In the genomic region with DNA sequence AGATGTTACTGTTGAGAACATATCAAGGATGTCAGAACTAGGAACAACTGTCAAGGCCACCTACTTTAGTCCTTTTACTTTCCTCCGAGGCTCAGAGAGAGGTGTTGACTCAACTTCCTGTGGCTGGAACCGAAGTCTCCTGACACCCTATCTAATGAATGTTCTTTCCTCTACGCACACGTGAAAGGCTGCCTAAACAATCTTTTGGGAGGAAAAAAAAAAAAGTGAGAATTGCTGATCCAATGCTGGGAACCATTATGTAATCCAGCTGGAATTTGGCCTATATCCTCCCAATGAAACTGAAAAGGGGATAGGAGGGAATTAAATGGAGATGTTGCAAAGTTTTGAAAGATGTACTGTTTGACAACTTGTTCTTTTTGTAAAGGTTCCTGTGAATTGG, we compare ENCODE assay signal across 9 cellular contexts. TPM values are rescaled to one million over a fixed set of nuclear protein-coding genes. Genes with fewer than 3 reads are reported as not detected.
DNase-seq lines count a peak whose midpoint lies in the region; ATAC-seq and TF ChIP-seq lines count a peak whose summit lies in the region.
"Had no signal": no experiment of that assay in that cellular context is flagged by ENCODE, and none has a peak within 500 bp of the region (broad histone marks: within the 10 kb centered on the region; RNA-seq: fewer than 3 reads in every experiment).

No MANE protein-coding gene starts in this region.

- no peak overlapping the region for H3K4me3 ChIP-seq in thoracic aorta
- no peak overlapping the region for H3K4me3 ChIP-seq in neuronal stem cell (ENCODE audit: low read length in 2 of 2)

- H2AK5ac ChIP-seq in neuronal stem cell (ENCODE audit: low read depth, low read length): no peak overlapping the region

- H4K8ac ChIP-seq in neuronal stem cell (ENCODE audit: low read depth, low read length): no peak overlapping the region

- H3K14ac ChIP-seq in neuronal stem cell (ENCODE audit: low read length): no peak overlapping the region

- peak; percentile 43 for DNase-seq in activated CD8-positive, alpha-beta memory T cell treated with anti-CD3 and anti-CD28 coated beads, Interleukin-2, amount 10 ng/mL, durations not matched to agents 7 days and 5 days
- no peak for DNase-seq in activated CD8-positive, alpha-beta memory T cell treated with anti-CD3 and anti-CD28 coated beads, Interleukin-2, amount 50 U/mL, for 4 hours
- no peak for DNase-seq in activated naive CD4-positive, alpha-beta T cell treated with anti-CD3 and anti-CD28 coated beads, Interleukin-2, amount 50 U/mL, for 72 hours (ENCODE audit: low spot score in 2 of 2)
- no peak for DNase-seq in left cardiac atrium
- no peak for DNase-seq in thoracic aorta (ENCODE audit: low spot score)
- DNase-seq in neuronal stem cell (ENCODE audit: low spot score): no peak
- no peak for DNase-seq in foreskin melanocyte
- DNase-seq in UCSD-AML1 (lab: John Stamatoyannopoulos, UW; ENCODE audit: unreplicated experiment): no peak
- DNase-seq: OCI-M1 had no signal

- no peak overlapping the region for H3K4me2 ChIP-seq in neuronal stem cell (ENCODE audit: insufficient read depth, low read length, poor library complexity, severe bottlenecking)

- no peak overlapping the region for H2BK12ac ChIP-seq in neuronal stem cell (ENCODE audit: low read length)

- H3K4me1 Mint-ChIP-seq in activated CD8-positive, alpha-beta memory T cell treated with anti-CD3 and anti-CD28 coated beads, Interleukin-2, amount 10 ng/mL, durations not matched to agents 7 days and 5 days: peaks cover 13% of the 10 kb centered on the region

- H3K27ac ChIP-seq in thoracic aorta (peak overlapping the region; percentile 89 to 93), neuronal stem cell (replicated peaks; ENCODE audit: low read length) (no peak overlapping the region)

- H2BK5ac ChIP-seq in neuronal stem cell (ENCODE audit: low read length): no peak overlapping the region

- TF ChIP-seq CTCF in thoracic aorta (IDR thresholded peaks at IDR 0.05): no peak

- no peaks in the 10 kb centered on the region for H3K36me3 ChIP-seq in thoracic aorta
- H3K36me3 ChIP-seq in neuronal stem cell (replicated peaks in 1 of 2; ENCODE audit: control insufficient read depth in 2 of 2, insufficient read depth in 2 of 2, low read length in 2 of 2): no peaks in the 10 kb centered on the region

- H3K79me1 ChIP-seq in neuronal stem cell (ENCODE audit: low read depth, low read length): no peaks in the 10 kb centered on the region

- CTCF ChIA-PET in activated CD8-positive, alpha-beta memory T cell treated with anti-CD3 and anti-CD28 coated beads, Interleukin-2, amount 10 ng/mL, durations not matched to agents 7 days and 5 days (lab: Charles Lee): interaction anchor here (1.7 kb wide), 1 partner anchor 9 kb away, joined by 4 read pairs; no protein-coding TSS in a partner anchor

- H3K27me3 ChIP-seq in thoracic aorta (replicated peaks; ENCODE audit: insufficient read depth) (no peaks in the 10 kb centered on the region), neuronal stem cell (ENCODE audit: control insufficient read depth in 3 of 3, insufficient read depth in 3 of 3, low read depth in 1 of 3, low read length in 3 of 3) (peaks cover 0 to 36% (median 0%) of the 10 kb centered on the region in 3 experiments)

- no peaks in the 10 kb centered on the region for H3K36me3 Mint-ChIP-seq in activated CD8-positive, alpha-beta memory T cell treated with anti-CD3 and anti-CD28 coated beads, Interleukin-2, amount 10 ng/mL, durations not matched to agents 7 days and 5 days
- H3K36me3 Mint-ChIP-seq in activated naive CD4-positive, alpha-beta T cell treated with anti-CD3 and anti-CD28 coated beads, Interleukin-2, amount 50 U/mL, for 72 hours: no peaks in the 10 kb centered on the region

- H3K9ac ChIP-seq in neuronal stem cell (ENCODE audit: low read depth, low read length, poor library complexity): no peak overlapping the region

- ATAC-seq in activated CD8-positive, alpha-beta memory T cell treated with anti-CD3 and anti-CD28 coated beads, Interleukin-2, amount 10 ng/mL, durations not matched to agents 7 days and 5 days: peak; percentile 86
- peak; percentile 50 to 85 for ATAC-seq in activated naive CD4-positive, alpha-beta T cell treated with anti-CD3 and anti-CD28 coated beads, Interleukin-2, amount 50 U/mL, for 72 hours
- peak; percentile 38 to 81 for ATAC-seq in left cardiac atrium
- peak; percentile 46 for ATAC-seq in thoracic aorta (ENCODE audit: insufficient number of reproducible peaks, low FRiP score, low read depth)

- intact Hi-C loops in left cardiac atrium (cut with DNase I): no loop called here

- no CpG with 5 or more reads among the region's 4 CpGs for WGBS in neuronal stem cell (ENCODE audit: extremely low coverage in 2 of 2, insufficient read length in 2 of 2, insufficient replicate concordance in 1 of 2), 2 donors

- no peak overlapping the region for H2AFZ ChIP-seq in neuronal stem cell (ENCODE audit: low read length)

- H3K4me1 ChIP-seq in thoracic aorta (ENCODE audit: control insufficient read depth in 1 of 2, low read depth in 2 of 2): peaks cover 17 to 85% of the 10 kb centered on the region in 2 donors
- H3K4me1 ChIP-seq in neuronal stem cell (ENCODE audit: control insufficient read depth in 2 of 2, insufficient read depth in 1 of 2, low read depth in 1 of 2, low read length in 2 of 2): no peaks in the 10 kb centered on the region

- no peak overlapping the region for H3K4me3 Mint-ChIP-seq in activated CD8-positive, alpha-beta memory T cell treated with anti-CD3 and anti-CD28 coated beads, Interleukin-2, amount 10 ng/mL, durations not matched to agents 7 days and 5 days

- H3K9me3 Mint-ChIP-seq in activated CD8-positive, alpha-beta memory T cell treated with anti-CD3 and anti-CD28 coated beads, Interleukin-2, amount 10 ng/mL, durations not matched to agents 7 days and 5 days (ENCODE audit: low read depth): no peaks in the 10 kb centered on the region
- H3K9me3 Mint-ChIP-seq in activated naive CD4-positive, alpha-beta T cell treated with anti-CD3 and anti-CD28 coated beads, Interleukin-2, amount 50 U/mL, for 72 hours: no peaks in the 10 kb centered on the region

- H3K9me3 ChIP-seq in thoracic aorta (no peaks in the 10 kb centered on the region), neuronal stem cell (replicated peaks in 1 of 2; ENCODE audit: control insufficient read depth in 2 of 2, insufficient read depth in 1 of 2, low read depth in 1 of 2, low read length in 2 of 2) (no peaks in the 10 kb centered on the region)

- no peak overlapping the region for H2BK120ac ChIP-seq in neuronal stem cell (ENCODE audit: low read depth, low read length)

- H3K4ac ChIP-seq in neuronal stem cell (ENCODE audit: low read length): no peak overlapping the region

- no peak overlapping the region for H4K91ac ChIP-seq in neuronal stem cell (ENCODE audit: low read depth, low read length, poor library complexity)

- H3K27me3 Mint-ChIP-seq in activated CD8-positive, alpha-beta memory T cell treated with anti-CD3 and anti-CD28 coated beads, Interleukin-2, amount 10 ng/mL, durations not matched to agents 7 days and 5 days: no peaks in the 10 kb centered on the region

- H2BK15ac ChIP-seq in neuronal stem cell (ENCODE audit: low read length): no peak overlapping the region

- H3K18ac ChIP-seq in neuronal stem cell (ENCODE audit: low read length): no peak overlapping the region

- peak overlapping the region; percentile 78 for H3K27ac Mint-ChIP-seq in activated CD8-positive, alpha-beta memory T cell treated with anti-CD3 and anti-CD28 coated beads, Interleukin-2, amount 10 ng/mL, durations not matched to agents 7 days and 5 days
- no peak overlapping the region for H3K27ac Mint-ChIP-seq in activated naive CD4-positive, alpha-beta T cell treated with anti-CD3 and anti-CD28 coated beads, Interleukin-2, amount 50 U/mL, for 72 hours

- H3K23ac ChIP-seq in neuronal stem cell (ENCODE audit: low read depth, low read length, poor library complexity): no peak overlapping the region

RNA-seq across cellular contexts. Expression of gene MAP7D3, which starts 8.3 kb away (rescaled TPM):
- 10 to 100 TPM; 13.1 to 13.9 TPM for total RNA-seq in activated CD8-positive, alpha-beta memory T cell treated with anti-CD3 and anti-CD28 coated beads, Interleukin-2, amount 10 ng/mL, durations not matched to agents 7 days and 5 days
- total RNA-seq in activated naive CD4-positive, alpha-beta T cell treated with anti-CD3 and anti-CD28 coated beads, Interleukin-2, amount 50 U/mL, for 72 hours: 10 to 100 TPM; 14.3 to 19.8 TPM
- total RNA-seq in left cardiac atrium (10 to 100 TPM; 11.8 to 12.5 TPM), thoracic aorta (10 to 100 TPM; 41.6 to 44.5 TPM)
- 26.6 TPM for polyA plus RNA-seq in neuronal stem cell (2013, experiment 1 of 2)
- 31.4 TPM for polyA plus RNA-seq in neuronal stem cell (2013, experiment 2 of 2)

RNA-seq across cellular contexts. Expression of gene ADGRG4, which starts 41.2 kb away (rescaled TPM):
- not detected for total RNA-seq in activated CD8-positive, alpha-beta memory T cell treated with anti-CD3 and anti-CD28 coated beads, Interleukin-2, amount 10 ng/mL, durations not matched to agents 7 days and 5 days
- total RNA-seq in activated naive CD4-positive, alpha-beta T cell treated with anti-CD3 and anti-CD28 coated beads, Interleukin-2, amount 50 U/mL, for 72 hours: not detected
- under 1 TPM in 1 of 2 donors, not detected in 1; 0.03 TPM for total RNA-seq in left cardiac atrium
- total RNA-seq in thoracic aorta: under 1 TPM; 0.14 to 0.41 TPM
- not detected for polyA plus RNA-seq in neuronal stem cell (2013, experiment 1 of 2)
- not detected for polyA plus RNA-seq in neuronal stem cell (2013, experiment 2 of 2)
